ENCODE assay signal across 21 cellular contexts in genomic region chr14:37254411-37254947, GRCh38. TPM values are rescaled to one million over a fixed set of nuclear protein-coding genes. Genes with fewer than 3 reads are reported as not detected.
DNase-seq lines count a peak whose midpoint lies in the region; ATAC-seq, FAIRE-seq and TF ChIP-seq lines count a peak whose summit lies in the region.
"Had no signal": no experiment of that assay in that cellular context is flagged by ENCODE, and none has a peak within 500 bp of the region (broad histone marks: within the 10 kb centered on the region; RNA-seq: fewer than 3 reads in every experiment).

No MANE protein-coding gene starts in this region.

- peaks cover 18% of the 10 kb centered on the region for H3K4me1 Mint-ChIP-seq in Caco-2 (ENCODE audit: low read depth, unreplicated experiment)
- no peaks in the 10 kb centered on the region for H3K4me1 Mint-ChIP-seq in activated T-cell treated with anti-CD3 and anti-CD28 coated beads, Interleukin-2, amount 50 U/mL, for 72 hours (ENCODE audit: low read depth)
- H3K4me1 Mint-ChIP-seq: CD14-positive monocyte had no signal

- H3K9me3 ChIP-seq in Caco-2 (no peaks in the 10 kb centered on the region), SK-N-MC (ENCODE audit: low read depth, low read length) (no peaks in the 10 kb centered on the region), endothelial cell of umbilical vein (replicated peaks; ENCODE audit: control insufficient read depth, insufficient read depth, low read length) (no peaks in the 10 kb centered on the region)
- H3K9me3 ChIP-seq: BE2C had no signal

- dilution Hi-C loops in endothelial cell of umbilical vein (cut with MboI; ENCODE audit: extremely low pct_ligation_motif_present, low sequenced_read_pairs): no loop called here

- BruUV-seq in Caco-2 (replicated peaks; lab: Mats Ljungman, UMichigan) (no TSS peak), endothelial cell of umbilical vein (replicated peaks; lab: Mats Ljungman, UMichigan) (no TSS peak)

- peak overlapping the region; percentile 79 for H3K27ac ChIP-seq in SK-N-MC
- no peak overlapping the region for H3K27ac ChIP-seq in endothelial cell of umbilical vein (ENCODE audit: insufficient read depth, low read depth, low read length)
- H3K27ac ChIP-seq: RWPE1 had no signal

- no peak overlapping the region for H3K4me3 ChIP-seq in Caco-2 (ENCODE audit: low read depth, low read length)
- peak overlapping the region; percentile 61 for H3K4me3 ChIP-seq in SK-N-MC
- no peak overlapping the region for H3K4me3 ChIP-seq in endothelial cell of umbilical vein (replicated peaks in 1 of 3; ENCODE audit: insufficient read depth in 1 of 3, low read depth in 1 of 3, low read length in 3 of 3)

- H3K79me2 ChIP-seq in endothelial cell of umbilical vein (ENCODE audit: control insufficient read depth, insufficient read depth, low read length): peaks cover 2% of the 10 kb centered on the region

- no peak for TF ChIP-seq POLR2A in endothelial cell of umbilical vein (IDR thresholded peaks at IDR 0.05; ENCODE audit: low read depth, low read length)

- no peak for ATAC-seq in activated T-cell treated with anti-CD3 and anti-CD28 coated beads, Interleukin-2, amount 50 U/mL, for 72 hours (replicated peaks in 1 of 2)
- ATAC-seq: Panc1 had no signal

- no peak for DNase-seq in Caco-2
- peak; percentile 19 for DNase-seq in HT-29 (ENCODE audit: low spot score)
- no peak for DNase-seq in SK-N-MC (ENCODE audit: low read depth, low spot score)
- DNase-seq in endothelial cell of umbilical vein (ENCODE audit: low read depth, low spot score): no peak
- no peak for DNase-seq in NCI-H128 (lab: John Stamatoyannopoulos, UW; ENCODE audit: unreplicated experiment)
- no peak for DNase-seq in LoVo (ENCODE audit: low spot score)
- DNase-seq in activated T-cell treated with anti-CD3 and anti-CD28 coated beads, Interleukin-2, amount 50 U/mL, for 72 hours: no peak
- DNase-seq: BE2C, DMS153, DND-41, H7, KBM-7, NCI-H1048, NCI-H2171 treated with DMSO at 0.1 percent for 48 hours, NCI-H345, NCI-H510A treated with DMSO at 0.1 percent for 48 hours had no signal

- peak overlapping the region; percentile 19 for H3K4me3 Mint-ChIP-seq in Caco-2 (ENCODE audit: unreplicated experiment)
- no peak overlapping the region for H3K4me3 Mint-ChIP-seq in activated T-cell treated with anti-CD3 and anti-CD28 coated beads, Interleukin-2, amount 50 U/mL, for 72 hours
- H3K4me3 Mint-ChIP-seq: CD14-positive monocyte; T-helper 1 cell treated with Interleukin-12 subunit alpha and Interleukin-12 subunit beta and Interleukin-4 antibody, amounts not matched to agents 30 μg/mL and 1 μg/mL, for 36 hours had no signal

- H3K9ac ChIP-seq in SK-N-MC (ENCODE audit: insufficient read length): peak overlapping the region; percentile 52
- no peak overlapping the region for H3K9ac ChIP-seq in endothelial cell of umbilical vein (replicated peaks; ENCODE audit: extremely low read depth, insufficient read depth, low read length)

- no peaks in the 10 kb centered on the region for H3K27me3 ChIP-seq in Caco-2 (replicated peaks; ENCODE audit: control insufficient read depth, insufficient read depth, low read length)
- no peaks in the 10 kb centered on the region for H3K27me3 ChIP-seq in endothelial cell of umbilical vein (ENCODE audit: control insufficient read depth in 2 of 2, insufficient read depth in 2 of 2, low read length in 2 of 2)

- H3K4me1 ChIP-seq in Caco-2: peaks cover 29% of the 10 kb centered on the region
- peaks cover 22% of the 10 kb centered on the region for H3K4me1 ChIP-seq in endothelial cell of umbilical vein (ENCODE audit: control insufficient read depth, extremely low read depth, insufficient read depth, low read length)
- H3K4me1 ChIP-seq: BE2C had no signal

- no peak overlapping the region for H2AFZ ChIP-seq in endothelial cell of umbilical vein (ENCODE audit: low read depth, low read length)

- TF ChIP-seq CTCF in Caco-2 (IDR thresholded peaks at IDR 0.05; ENCODE audit: insufficient read depth in 1 of 2, low read depth in 1 of 2, low read length in 1 of 2, severe bottlenecking in 1 of 2, unreplicated experiment in 1 of 2) (no peak), endothelial cell of umbilical vein (IDR thresholded peaks at IDR 0.05; ENCODE audit: extremely low read depth in 1 of 2, insufficient read depth in 1 of 2, low read depth in 1 of 2, low read length in 2 of 2) (no peak)

- H3K27me3 Mint-ChIP-seq in Caco-2 (ENCODE audit: insufficient read depth, unreplicated experiment): no peaks in the 10 kb centered on the region
- H3K27me3 Mint-ChIP-seq in activated T-cell treated with anti-CD3 and anti-CD28 coated beads, Interleukin-2, amount 50 U/mL, for 72 hours (ENCODE audit: low read depth): no peaks in the 10 kb centered on the region

- H3K36me3 Mint-ChIP-seq in Caco-2 (ENCODE audit: insufficient read depth, unreplicated experiment): peaks cover 5% of the 10 kb centered on the region
- H3K36me3 Mint-ChIP-seq in activated T-cell treated with anti-CD3 and anti-CD28 coated beads, Interleukin-2, amount 50 U/mL, for 72 hours (ENCODE audit: insufficient read depth in 2 of 2): no peaks in the 10 kb centered on the region
- H3K36me3 Mint-ChIP-seq: CD14-positive monocyte had no signal

- H3K4me2 ChIP-seq in endothelial cell of umbilical vein (ENCODE audit: insufficient read depth, low read length): peak overlapping the region; percentile 36

- intact Hi-C loops in Caco-2 (cut with micrococcal nuclease; ENCODE audit: unreplicated experiment): loop anchor here (5.0 kb wide), 1 partner anchor 158 kb away; no protein-coding TSS in a partner anchor
- intact Hi-C loops in endothelial cell of umbilical vein (cut with micrococcal nuclease): no loop called here

- no peaks in the 10 kb centered on the region for H3K36me3 ChIP-seq in Caco-2 (ENCODE audit: control insufficient read depth, insufficient read depth, low read length)
- H3K36me3 ChIP-seq in SK-N-MC (ENCODE audit: insufficient read depth, low read length): no peaks in the 10 kb centered on the region
- H3K36me3 ChIP-seq in endothelial cell of umbilical vein (ENCODE audit: control insufficient read depth in 2 of 2, extremely low read depth in 1 of 2, insufficient read depth in 2 of 2, low read length in 2 of 2): no peaks in the 10 kb centered on the region
- H3K36me3 ChIP-seq: BE2C had no signal

- no peaks in the 10 kb centered on the region for H3K9me1 ChIP-seq in endothelial cell of umbilical vein (replicated peaks; ENCODE audit: control insufficient read depth, extremely low read depth, insufficient read depth, low read length)

- H3K27ac Mint-ChIP-seq in Caco-2 (ENCODE audit: unreplicated experiment): peak overlapping the region; percentile 39
- H3K27ac Mint-ChIP-seq in activated T-cell treated with anti-CD3 and anti-CD28 coated beads, Interleukin-2, amount 50 U/mL, for 72 hours: no peak overlapping the region
- H3K27ac Mint-ChIP-seq: CD14-positive monocyte; T-helper 1 cell treated with Interleukin-12 subunit alpha and Interleukin-12 subunit beta and Interleukin-4 antibody, amounts not matched to agents 30 μg/mL and 1 μg/mL, for 36 hours had no signal

- H3K9me3 Mint-ChIP-seq in Caco-2 (ENCODE audit: unreplicated experiment): no peaks in the 10 kb centered on the region
- no peaks in the 10 kb centered on the region for H3K9me3 Mint-ChIP-seq in activated T-cell treated with anti-CD3 and anti-CD28 coated beads, Interleukin-2, amount 50 U/mL, for 72 hours
- H3K9me3 Mint-ChIP-seq: CD14-positive monocyte; T-helper 1 cell treated with Interleukin-12 subunit alpha and Interleukin-12 subunit beta and Interleukin-4 antibody, amounts not matched to agents 30 μg/mL and 1 μg/mL, for 36 hours had no signal

- CTCF ChIA-PET in Caco-2 (lab: Charles Lee) (no interaction called here), endothelial cell of umbilical vein (lab: Charles Lee) (interaction anchor here (1.6 to 2.4 kb wide), 4 partner anchors 22 to 620 kb away, joined by 5 to 11 read pairs (median 6); partner anchors contain the start of gene FOXA1)

- no peaks in the 10 kb centered on the region for H4K20me1 ChIP-seq in endothelial cell of umbilical vein (replicated peaks; ENCODE audit: control insufficient read depth, extremely low read depth, insufficient read depth, low read length)

- no peak for FAIRE-seq in endothelial cell of umbilical vein (lab: Jason Lieb, UNC)
- FAIRE-seq: GM12892 had no signal

- POLR2A ChIA-PET in Caco-2 (lab: Charles Lee) (no interaction called here), endothelial cell of umbilical vein (lab: Charles Lee) (no interaction called here)

TF ChIP-seq in endothelial cell of umbilical vein, 7 proteins besides CTCF, POLR2A, EP300 and RAD21:
- no peak for TF ChIP-seq MAX (IDR thresholded peaks at IDR 0.05; ENCODE audit: insufficient read depth, insufficient read length)
- no peak for TF ChIP-seq FOS (IDR thresholded peaks at IDR 0.05; ENCODE audit: borderline replicate concordance, insufficient read depth, low read length)
- no peak for TF ChIP-seq GATA2 (IDR thresholded peaks at IDR 0.05; ENCODE audit: insufficient read depth, insufficient read length, low read depth, low read length)
- TF ChIP-seq POLR2AphosphoS5 (IDR thresholded peaks at IDR 0.05; ENCODE audit: insufficient read depth, low read depth, low read length): no peak
- no peak for TF ChIP-seq MYC (IDR thresholded peaks at IDR 0.05; ENCODE audit: low read depth, low read length)
- no peak for TF ChIP-seq EZH2 (IDR thresholded peaks at IDR 0.05; ENCODE audit: borderline replicate concordance, low read depth, low read length, severe bottlenecking)
- TF ChIP-seq JUN (IDR thresholded peaks at IDR 0.05; ENCODE audit: borderline replicate concordance, insufficient read depth, insufficient read length, low read depth): no peak

RNA-seq across cellular contexts. Expression of gene MIPOL1, which starts 56.7 kb away (rescaled TPM):
- total RNA-seq in Caco-2 (2022) (18.7 and 20.9 TPM in 2 replicates), endothelial cell of umbilical vein (31.3 and 33.5 TPM in 2 replicates)
- total RNA-seq in HT-29 (2014; rRNA removed; shearing (Covaris generic)): 0.10 and 0.51 TPM in 2 replicates
- 2.0 and 3.4 TPM in 2 replicates for polyA plus RNA-seq in endothelial cell of umbilical vein
- polyA plus RNA-seq in endothelial cell of umbilical vein (2011; cell fraction: cytosol; rRNA removed): 6.5 and 6.9 TPM in 2 replicates
- polyA plus RNA-seq in endothelial cell of umbilical vein (2011; cell fraction: nucleus; rRNA removed): 26.1 and 34.7 TPM in 2 replicates
- 19.9 and 25.8 TPM in 2 replicates for polyA plus RNA-seq in endothelial cell of umbilical vein (2012)
- polyA minus RNA-seq in endothelial cell of umbilical vein: 37.9 and 38.1 TPM in 2 replicates
- polyA minus RNA-seq in endothelial cell of umbilical vein (2011; cell fraction: cytosol; rRNA and poly(A)+ RNA removed): 8.4 TPM
- polyA minus RNA-seq in endothelial cell of umbilical vein (2011; cell fraction: nucleus; rRNA and poly(A)+ RNA removed): 192 and 233 TPM in 2 replicates
- total RNA-seq in activated T-cell treated with anti-CD3 and anti-CD28 coated beads, Interleukin-2, amount 50 U/mL, for 72 hours: under 1 TPM; 0.46 to 0.50 TPM
- polyA plus RNA-seq: CD14-positive monocyte had no signal

Comparison
In these comparisons a context has a peak if more than half of its experiments do, and no peak if none do; other contexts are left out.
1. RNA of gene MIPOL1, which starts 56.7 kb away (total RNA-seq): 31.3 to 33.5 TPM in endothelial cell of umbilical vein and 18.7 to 20.9 TPM in Caco-2; 0.10 to 0.51 TPM in HT-29 and 0.46 to 0.50 TPM in activated T-cell treated with anti-CD3 and anti-CD28 coated beads, Interleukin-2, amount 50 U/mL, for 72 hours; every median in the first group is over 10 times any median in the second.